Comparison of ENCODE assay signal across 8 cellular contexts in genomic region chr21:8455279-8456128, GRCh38.
DNase-seq lines count a peak whose midpoint lies in the region; ATAC-seq, FAIRE-seq and TF ChIP-seq lines count a peak whose summit lies in the region.
"Not testable (repeated sequence)": the region's sequence is repeated elsewhere in the genome, so short reads cannot be mapped to it uniquely, and the experiment has no call there.

No MANE protein-coding gene starts in this region.

- not testable (repeated sequence) for H3K79me2 ChIP-seq in HCT116 (ENCODE audit: insufficient read depth, low read length)

- H3K27me3 ChIP-seq in HCT116 (ENCODE audit: insufficient read depth, low read length); IMR-90 (ENCODE audit: control insufficient read depth, insufficient read depth, low read length); psoas muscle (ENCODE audit: insufficient read depth in 3 of 3, low read length in 2 of 3): not testable (repeated sequence)

- TF ChIP-seq EP300 in A549 (IDR thresholded peaks at IDR 0.05), result not testable (repeated sequence)

- in situ Hi-C loops in IMR-90 (cut with MboI; ENCODE audit: low sequenced_read_pairs), result not testable (repeated sequence)

- H3K56ac ChIP-seq in IMR-90 (ENCODE audit: extremely low read depth, insufficient read depth, low read length), result not testable (repeated sequence)

- H4K8ac ChIP-seq in IMR-90 (ENCODE audit: low read depth in 2 of 2, low read length in 2 of 2), result not testable (repeated sequence)

- CTCF ChIA-PET in A549 (lab: Yijun Ruan, JAX); HCT116 (lab: Charles Lee); IMR-90 (lab: Yijun Ruan, JAX): not testable (repeated sequence)

- dilution Hi-C loops in IMR-90 (cut with HindIII; ENCODE audit: low sequenced_read_pairs, unreplicated experiment), result not testable (repeated sequence)

- not testable (repeated sequence) for H3K27me3 Mint-ChIP-seq in activated T-helper 17 cell treated with anti-CD3 and anti-CD28 coated beads, Interleukin-2, amount 50 U/mL, for 72 hours

- not testable (repeated sequence) for TF ChIP-seq POLR2A in A549 (IDR thresholded peaks at IDR 0.05; ENCODE audit: low read length); HCT116 (IDR thresholded peaks at IDR 0.05; ENCODE audit: borderline replicate concordance, extremely low read depth, insufficient read depth, insufficient read length); IMR-90 (IDR thresholded peaks at IDR 0.05; ENCODE audit: low read depth, low read length)

- H3K4me1 Mint-ChIP-seq in activated T-helper 17 cell treated with anti-CD3 and anti-CD28 coated beads, Interleukin-2, amount 50 U/mL, for 72 hours, result not testable (repeated sequence)

- H3K9me3 Mint-ChIP-seq in activated T-helper 17 cell treated with anti-CD3 and anti-CD28 coated beads, Interleukin-2, amount 50 U/mL, for 72 hours, result not testable (repeated sequence)

- not testable (repeated sequence) for H3K4me2 ChIP-seq in A549; HCT116 (ENCODE audit: low read length); IMR-90 (ENCODE audit: low read depth, low read length)

- not testable (repeated sequence) for H4K20me1 ChIP-seq in HCT116 (ENCODE audit: insufficient read depth); IMR-90 (ENCODE audit: insufficient read depth, low read length)

- H2AK5ac ChIP-seq in IMR-90 (ENCODE audit: low read depth, low read length), result not testable (repeated sequence)

- H3K4me1 ChIP-seq in A549; HCT116 (ENCODE audit: control insufficient read depth in 1 of 2, insufficient read depth in 2 of 2, low read length in 2 of 2); IMR-90 (ENCODE audit: control insufficient read depth, insufficient read depth, low read length); psoas muscle: not testable (repeated sequence)

- H2BK15ac ChIP-seq in IMR-90 (ENCODE audit: low read depth, low read length), result not testable (repeated sequence)

- not testable (repeated sequence) for H3K36me3 Mint-ChIP-seq in activated T-helper 17 cell treated with anti-CD3 and anti-CD28 coated beads, Interleukin-2, amount 50 U/mL, for 72 hours (ENCODE audit: low read depth)

- not testable (repeated sequence) for H2BK5ac ChIP-seq in IMR-90 (ENCODE audit: low read depth, low read length, poor library complexity, severe bottlenecking)

- H3K79me1 ChIP-seq in IMR-90 (ENCODE audit: low read depth in 1 of 2, low read length in 2 of 2), result not testable (repeated sequence)

- not testable (repeated sequence) for DNase-seq in A549 (ENCODE audit: low read depth in 1 of 2, low spot score in 1 of 2); HCT116 (ENCODE audit: low read depth, low spot score); IMR-90; left ventricle myocardium superior; psoas muscle

- not testable (repeated sequence) for FAIRE-seq in A549 (lab: Jason Lieb, UNC)

- H3K27ac Mint-ChIP-seq in activated T-helper 17 cell treated with anti-CD3 and anti-CD28 coated beads, Interleukin-2, amount 50 U/mL, for 72 hours, result not testable (repeated sequence)

- H4K91ac ChIP-seq in IMR-90 (ENCODE audit: insufficient read depth, low read depth, low read length), result not testable (repeated sequence)

- H2AK9ac ChIP-seq in IMR-90 (replicated peaks; ENCODE audit: low read depth, low read length, poor library complexity), result not testable (repeated sequence)

- not testable (repeated sequence) for H3K23ac ChIP-seq in IMR-90 (ENCODE audit: low read depth, low read length)

- ATAC-seq in A549 (peak; percentile 84 to 94), GM18909 (IDR thresholded peaks at IDR 0.05; ENCODE audit: poor library complexity, unreplicated experiment) (peak; percentile 72), HCT116 (peak; percentile 75), HG03045 (IDR thresholded peaks at IDR 0.05; ENCODE audit: unreplicated experiment) (peak; percentile 52), IMR-90 (ENCODE audit: low read depth) (peak; percentile 75), left ventricle myocardium superior (peak; percentile 77), psoas muscle (peak; percentile 62 to 84 (median 75))
- ATAC-seq in activated T-helper 17 cell treated with anti-CD3 and anti-CD28 coated beads, Interleukin-2, amount 50 U/mL, for 72 hours (replicated peaks), result peak; percentile 79

- intact Hi-C loops in HCT116 (cut with micrococcal nuclease); IMR-90 (cut with micrococcal nuclease); left ventricle myocardium superior (cut with micrococcal nuclease); psoas muscle (cut with DNase I): not testable (repeated sequence)

- RAD21 ChIA-PET in HCT116 (lab: Charles Lee; ENCODE audit: low non-redundant PET in 1 of 2, low total read pairs in 2 of 2, uncharacterized antibody in 2 of 2, unreplicated experiment in 2 of 2), result not testable (repeated sequence)

- not testable (repeated sequence) for H3K9me2 ChIP-seq in HCT116 (ENCODE audit: insufficient read depth)

- not testable (repeated sequence) for H3K9me3 ChIP-seq in A549; HCT116 (ENCODE audit: control insufficient read depth in 1 of 2, insufficient read depth in 1 of 2, low read depth in 1 of 2, low read length in 2 of 2); IMR-90 (ENCODE audit: control insufficient read depth, insufficient read depth, low read length); psoas muscle

- H3K4me3 ChIP-seq in A549; HCT116 (replicated peaks in 1 of 2; ENCODE audit: low read depth in 1 of 2, low read length in 2 of 2); IMR-90 (ENCODE audit: insufficient read depth, low read depth, low read length); psoas muscle: not testable (repeated sequence)

- no CpG with 5 or more reads among the region's 6 CpGs for WGBS in A549 (ENCODE audit: missing lambda C conversion rate)
- WGBS in IMR-90 (ENCODE audit: extremely low coverage in 2 of 2, insufficient read length in 1 of 2), 2 experiments, result no CpG with 5 or more reads among the region's 6 CpGs
- WGBS in psoas muscle, 3 donors, result no CpG with 5 or more reads among the region's 6 CpGs

- not testable (repeated sequence) for H2BK120ac ChIP-seq in IMR-90 (ENCODE audit: low read depth, low read length)

- not testable (repeated sequence) for H3K27ac ChIP-seq in A549; HCT116 (ENCODE audit: low read depth, low read length); IMR-90 (ENCODE audit: insufficient read depth, low read length); psoas muscle

- H4K5ac ChIP-seq in IMR-90 (ENCODE audit: low read depth, low read length), result not testable (repeated sequence)

- H2AFZ ChIP-seq in HCT116 (ENCODE audit: low read depth, low read length, poor library complexity, severe bottlenecking); IMR-90 (replicated peaks; ENCODE audit: low read length, poor library complexity): not testable (repeated sequence)

- not testable (repeated sequence) for H3K14ac ChIP-seq in IMR-90 (replicated peaks; ENCODE audit: low read depth, low read length)

- not testable (repeated sequence) for H3K4ac ChIP-seq in IMR-90 (ENCODE audit: low read depth, low read length)

- not testable (repeated sequence) for BruUV-seq in HCT116 (replicated peaks; lab: Mats Ljungman, UMichigan); IMR-90 (replicated peaks; lab: Mats Ljungman, UMichigan)

- not testable (repeated sequence) for H3K9ac ChIP-seq in HCT116 (ENCODE audit: low read length); IMR-90 (ENCODE audit: low read depth, low read length)

- not testable (repeated sequence) for H3K4me3 Mint-ChIP-seq in activated T-helper 17 cell treated with anti-CD3 and anti-CD28 coated beads, Interleukin-2, amount 50 U/mL, for 72 hours

- POLR2A ChIA-PET in A549 (lab: Yijun Ruan, JAX); HCT116 (lab: Charles Lee); IMR-90 (lab: Charles Lee; ENCODE audit: unreplicated experiment): not testable (repeated sequence)

- TF ChIP-seq CTCF in A549 (IDR thresholded peaks at IDR 0.05); HCT116 (IDR thresholded peaks at IDR 0.05 in 2 of 3, conservative IDR thresholded peaks at IDR 0.05 in 1 of 3; ENCODE audit: borderline replicate concordance in 1 of 3, insufficient read depth in 1 of 3, low read depth in 2 of 3, low read length in 2 of 3); IMR-90 (conservative IDR thresholded peaks at IDR 0.05; ENCODE audit: low read depth, low read length); psoas muscle (IDR thresholded peaks at IDR 0.05): not testable (repeated sequence)

- not testable (repeated sequence) for TF ChIP-seq RAD21 in A549 (conservative IDR thresholded peaks at IDR 0.05 in 1 of 2, IDR thresholded peaks at IDR 0.05 in 1 of 2); HCT116 (IDR thresholded peaks at IDR 0.05; ENCODE audit: low read depth); IMR-90 (IDR thresholded peaks at IDR 0.05; ENCODE audit: low read length)

- H2BK20ac ChIP-seq in IMR-90 (ENCODE audit: low read depth, low read length), result not testable (repeated sequence)

- H3K18ac ChIP-seq in IMR-90 (ENCODE audit: low read depth, low read length), result not testable (repeated sequence)

- not testable (repeated sequence) for H3K36me3 ChIP-seq in HCT116 (ENCODE audit: control insufficient read depth in 1 of 2, insufficient read depth in 2 of 2, low read length in 2 of 2); IMR-90 (ENCODE audit: control insufficient read depth, insufficient read depth, low read length); psoas muscle (ENCODE audit: insufficient read depth in 1 of 2, low read depth in 1 of 2)

- not testable (repeated sequence) for H3K9me1 ChIP-seq in IMR-90 (ENCODE audit: insufficient read depth, low read length)
